In the genomic region with DNA sequence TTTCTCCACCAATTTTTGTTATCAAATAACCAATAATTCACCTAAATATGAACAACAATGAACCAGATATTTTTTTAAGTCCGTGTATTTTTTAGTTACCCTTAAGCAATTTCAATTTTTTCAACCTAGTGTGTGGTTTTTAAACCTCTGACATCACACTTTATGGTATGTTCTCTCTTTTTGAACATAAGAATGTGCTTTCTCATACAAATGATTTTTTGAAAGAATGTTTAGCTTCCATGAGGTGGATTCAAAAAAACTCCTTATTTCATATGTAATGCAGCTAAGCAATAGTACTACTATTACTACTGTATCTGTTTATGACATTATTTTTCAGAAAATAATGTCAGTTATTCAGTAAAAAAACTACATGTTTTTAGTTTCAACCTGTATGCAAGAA, we compare ENCODE assay signal across 24 cellular contexts. TPM values are rescaled to one million over a fixed set of nuclear protein-coding genes. Genes with fewer than 3 reads are reported as not detected.
"Had no signal": no experiment of that assay in that cellular context is flagged by ENCODE, and none has a peak within 500 bp of the region (broad histone marks: within the 10 kb centered on the region; RNA-seq: fewer than 3 reads in every experiment).

No MANE protein-coding gene starts in this region.

- H3K36me3 ChIP-seq: SJSA1 had no signal

- H3K4me1 ChIP-seq: SJSA1 had no signal

- H3K9ac ChIP-seq: KMS-11 had no signal

- H3K27ac ChIP-seq: HL-60, KMS-11, SJSA1, SK-N-MC had no signal

- H3K4me2 ChIP-seq: KMS-11 had no signal

- DNase-seq: MV-4-11, NCI-H1048, NCI-H1105, NCI-H1417, NCI-H1436 treated with DMSO at 0.1 percent for 48 hours, NCI-H1694, NCI-H187 treated with DMSO at 0.1 percent for 48 hours, NCI-H2029 treated with DMSO at 0.1 percent for 48 hours, NCI-H2171 treated with DMSO at 0.1 percent for 48 hours, NCI-H345, NCI-H446 treated with DMSO at 0.1 percent for 48 hours, NCI-H510A treated with DMSO at 0.1 percent for 48 hours, NCI-H526 treated with DMSO at 0.1 percent for 48 hours, NCI-H748 treated with DMSO at 0.1 percent for 48 hours, Right ventricle myocardium superior, RPMI8226, SIG-M5 had no signal

- H3K9me3 ChIP-seq: SJSA1 had no signal

- H3K27me3 ChIP-seq: SJSA1 had no signal

- H3K4me3 ChIP-seq: K562, SJSA1, SK-N-MC had no signal

- ATAC-seq: K562 had no signal

RNA-seq across cellular contexts. Expression of gene MEI4, which starts 19.4 kb away (rescaled TPM):
- total RNA-seq: K562, LHCN-M2, MCF 10A, SJSA1 had no signal
- polyA plus RNA-seq: K562 had no signal
